ENCODE assay signal across 2 cellular contexts in the genomic region with DNA sequence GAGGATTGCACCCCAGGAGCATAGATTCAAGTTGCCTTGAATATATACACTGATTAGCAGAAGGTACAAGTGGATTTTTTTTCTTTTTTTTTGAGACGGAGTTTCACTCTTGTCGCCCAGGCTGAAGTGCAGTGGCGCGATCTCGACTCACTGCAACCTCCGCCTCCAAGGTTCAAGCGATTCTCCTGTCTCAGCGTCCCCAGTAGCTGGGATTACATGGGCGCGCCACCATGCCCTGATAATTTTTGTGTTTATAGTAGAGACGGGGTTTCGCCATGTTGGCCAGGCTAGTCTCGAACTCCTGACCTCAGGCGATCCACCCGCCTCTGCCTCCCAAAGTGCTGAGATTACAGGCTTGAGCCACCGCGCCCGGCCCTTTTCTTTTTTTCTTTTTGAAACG.
TF ChIP-seq lines count a peak whose summit lies in the region.

No MANE protein-coding gene starts in this region.

TF ChIP-seq in GM12878, 131 proteins besides CTCF, POLR2A, EP300 and RAD21:
- TF ChIP-seq, protein P1, sequence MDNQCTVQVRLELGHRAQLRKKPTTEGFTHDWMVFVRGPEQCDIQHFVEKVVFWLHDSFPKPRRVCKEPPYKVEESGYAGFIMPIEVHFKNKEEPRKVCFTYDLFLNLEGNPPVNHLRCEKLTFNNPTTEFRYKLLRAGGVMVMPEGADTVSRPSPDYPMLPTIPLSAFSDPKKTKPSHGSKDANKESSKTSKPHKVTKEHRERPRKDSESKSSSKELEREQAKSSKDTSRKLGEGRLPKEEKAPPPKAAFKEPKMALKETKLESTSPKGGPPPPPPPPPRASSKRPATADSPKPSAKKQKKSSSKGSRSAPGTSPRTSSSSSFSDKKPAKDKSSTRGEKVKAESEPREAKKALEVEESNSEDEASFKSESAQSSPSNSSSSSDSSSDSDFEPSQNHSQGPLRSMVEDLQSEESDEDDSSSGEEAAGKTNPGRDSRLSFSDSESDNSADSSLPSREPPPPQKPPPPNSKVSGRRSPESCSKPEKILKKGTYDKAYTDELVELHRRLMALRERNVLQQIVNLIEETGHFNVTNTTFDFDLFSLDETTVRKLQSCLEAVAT (IDR thresholded peaks at IDR 0.05), result peak; percentile 98

TF ChIP-seq in HepG2, 621 proteins besides CTCF, POLR2A, EP300 and RAD21:
- TF ChIP-seq, protein P2, sequence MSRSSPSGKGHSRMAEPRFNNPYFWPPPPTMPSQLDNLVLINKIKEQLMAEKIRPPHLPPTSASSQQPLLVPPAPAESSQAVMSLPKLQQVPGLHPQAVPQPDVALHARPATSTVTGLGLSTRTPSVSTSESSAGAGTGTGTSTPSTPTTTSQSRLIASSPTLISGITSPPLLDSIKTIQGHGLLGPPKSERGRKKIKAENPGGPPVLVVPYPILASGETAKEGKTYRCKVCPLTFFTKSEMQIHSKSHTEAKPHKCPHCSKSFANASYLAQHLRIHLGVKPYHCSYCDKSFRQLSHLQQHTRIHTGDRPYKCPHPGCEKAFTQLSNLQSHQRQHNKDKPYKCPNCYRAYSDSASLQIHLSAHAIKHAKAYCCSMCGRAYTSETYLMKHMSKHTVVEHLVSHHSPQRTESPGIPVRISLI (CRISPR knock-in tag; IDR thresholded peaks at IDR 0.05; ENCODE audit: borderline replicate concordance), result 0 out of 2 replicates have a peak, but pooled peaks have one; percentile 15
- TF ChIP-seq ZBTB38 (CRISPR knock-in tag; IDR thresholded peaks at IDR 0.05) (peak; percentile 83; the same call in 1 of the 2 replicates), ZNF441 (CRISPR knock-in tag; IDR thresholded peaks at IDR 0.05; ENCODE audit: borderline replicate concordance) (0 out of 2 replicates have a peak, but pooled peaks have one; percentile 44), PRPF4 (IDR thresholded peaks at IDR 0.05; ENCODE audit: low read depth, low read length, poor library complexity, severe bottlenecking) (peak; percentile 69)
TF ChIP-seq in HepG2: peak in this region for 4; not testable (repeated sequence) for 617.
